1 cellular context compared by ENCODE assay signal in genomic region chr5:3033033-3033755, GRCh38.
TF ChIP-seq lines count a peak whose summit lies in the region.

No MANE protein-coding gene starts in this region.

TF ChIP-seq in GM23338, 12 proteins besides CTCF, POLR2A, EP300 and RAD21 (continued from another document):
- TF ChIP-seq REST (IDR thresholded peaks at IDR 0.05; ENCODE audit: unreplicated experiment), result no peak
- no peak for TF ChIP-seq JUNB (IDR thresholded peaks at IDR 0.05; ENCODE audit: unreplicated experiment)
